Comparison of ENCODE assay signal across 1 cellular context in genomic region chr22:45318558-45319318, GRCh38.
TF ChIP-seq lines count a peak whose summit lies in the region.

No MANE protein-coding gene starts in this region.

TF ChIP-seq in GM23338, 12 proteins besides CTCF, POLR2A, EP300 and RAD21 (continued from another document):
- TF ChIP-seq ZNF462 (CRISPR knock-in tag; IDR thresholded peaks at IDR 0.05) (no peak), EZH2phosphoT487 (IDR thresholded peaks at IDR 0.05; ENCODE audit: unreplicated experiment) (no peak)
